In the genomic region with DNA sequence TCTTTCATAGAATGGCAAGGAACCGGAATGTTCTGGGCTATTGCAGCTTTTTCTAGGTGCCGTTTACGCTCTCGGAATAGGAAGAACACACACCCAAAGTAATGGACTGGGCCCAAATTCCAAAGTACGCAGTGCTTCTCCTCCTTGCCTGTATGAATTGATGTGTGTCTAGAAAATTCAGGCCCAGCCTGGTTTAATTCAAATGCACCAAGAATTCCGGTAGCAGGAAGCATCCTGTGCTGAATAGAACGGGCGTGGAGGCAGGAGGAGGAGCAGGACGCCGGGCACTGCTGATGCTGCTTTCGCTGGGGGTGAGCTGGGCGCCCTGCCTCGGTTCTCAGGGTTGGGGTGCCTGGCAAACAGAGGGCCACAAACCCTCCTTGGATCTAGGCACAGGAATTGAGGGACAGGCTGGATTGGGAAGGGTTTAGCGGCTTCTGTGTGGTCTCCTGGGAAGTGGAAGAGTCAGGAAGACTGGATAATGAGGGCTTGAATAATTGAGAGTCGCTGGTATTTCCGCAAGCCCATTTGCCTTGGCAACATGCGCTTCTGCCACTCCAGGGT, we compare ENCODE assay signal across 10 cellular contexts. TPM values are rescaled to one million over a fixed set of nuclear protein-coding genes. Genes with fewer than 3 reads are reported as not detected.
DNase-seq lines count a peak whose midpoint lies in the region; ATAC-seq and TF ChIP-seq lines count a peak whose summit lies in the region.
"Had no signal": no experiment of that assay in that cellular context is flagged by ENCODE, and none has a peak within 500 bp of the region (broad histone marks: within the 10 kb centered on the region; RNA-seq: fewer than 3 reads in every experiment).

No MANE protein-coding gene starts in this region.

- H3K4me3 Mint-ChIP-seq in naive thymus-derived CD4-positive, alpha-beta T cell = peak overlapping the region in 8 of 10 donors; percentile 38 to 87 (median 76)

- peaks cover 0 to 32% (median 27%) of the 10 kb centered on the region in 5 donors for H3K27me3 Mint-ChIP-seq in naive thymus-derived CD4-positive, alpha-beta T cell

- H3K9me3 Mint-ChIP-seq in naive thymus-derived CD4-positive, alpha-beta T cell = no peaks in the 10 kb centered on the region

- WGBS in adrenal gland, 4 donors = 69 to 82% (median 78%) methylated on average over 11 to 17 of the region's 17 CpGs

- H3K27ac ChIP-seq in left ventricle myocardium inferior (replicated peaks) = peak overlapping the region; percentile 98
- H3K27ac ChIP-seq in adrenal gland = peak overlapping the region; percentile 6 to 96 (median 81)
- peak overlapping the region; percentile 24 for H3K27ac ChIP-seq in naive thymus-derived CD4-positive, alpha-beta T cell (ENCODE audit: low read depth, low read length)
- H3K27ac ChIP-seq in upper lobe of right lung = peak overlapping the region; percentile 88
- no peak overlapping the region for H3K27ac ChIP-seq in foreskin keratinocyte

- TF ChIP-seq CTCF in left ventricle myocardium inferior (IDR thresholded peaks at IDR 0.05; ENCODE audit: borderline replicate concordance) (no peak), adrenal gland (IDR thresholded peaks at IDR 0.05) (no peak), upper lobe of right lung (IDR thresholded peaks at IDR 0.05) (no peak), foreskin keratinocyte (conservative IDR thresholded peaks at IDR 0.05) (no peak)

- H3K9me3 ChIP-seq in left ventricle myocardium inferior (replicated peaks) (no peaks in the 10 kb centered on the region), adrenal gland (replicated peaks in 1 of 3) (no peaks in the 10 kb centered on the region), upper lobe of right lung (no peaks in the 10 kb centered on the region)
- no peaks in the 10 kb centered on the region for H3K9me3 ChIP-seq in naive thymus-derived CD4-positive, alpha-beta T cell (ENCODE audit: control insufficient read depth in 2 of 3, low read length in 3 of 3)
- H3K9me3 ChIP-seq: SK-N-SH had no signal

- CTCF ChIA-PET in naive thymus-derived CD4-positive, alpha-beta T cell (lab: Charles Lee) = no interaction called here

- POLR2A ChIA-PET in naive thymus-derived CD4-positive, alpha-beta T cell (lab: Charles Lee) = interaction anchor here (1.4 kb wide), 1 partner anchor 32 kb away, joined by 4 read pairs; no protein-coding TSS in a partner anchor

- peaks cover 0 to 8% (median 0%) of the 10 kb centered on the region in 5 donors for H3K36me3 Mint-ChIP-seq in naive thymus-derived CD4-positive, alpha-beta T cell

- intact Hi-C loops in left ventricle myocardium inferior (cut with micrococcal nuclease) = no loop called here
- intact Hi-C loops in left ventricle myocardium superior (cut with micrococcal nuclease) = no loop called here
- intact Hi-C loops in adrenal gland (cut with DNase I) = no loop called here
- intact Hi-C loops in naive thymus-derived CD4-positive, alpha-beta T cell (cut with micrococcal nuclease) = loop anchor here in 1 of 2 donors (2.0 to 5.0 kb wide), 2 partner anchors 29 to 156 kb away; partner anchors contain the start of gene PARVG
- intact Hi-C loops in upper lobe of right lung (cut with DNase I) = no loop called here

- H3K27ac Mint-ChIP-seq in naive thymus-derived CD4-positive, alpha-beta T cell = peak overlapping the region in 4 of 9 donors; percentile 69 to 97 (median 84)

- H3K4me1 Mint-ChIP-seq in naive thymus-derived CD4-positive, alpha-beta T cell = peaks cover 22 to 61% (median 34%) of the 10 kb centered on the region in 7 donors

- H3K36me3 ChIP-seq in left ventricle myocardium inferior = no peaks in the 10 kb centered on the region
- H3K36me3 ChIP-seq in adrenal gland (replicated peaks in 1 of 2) = no peaks in the 10 kb centered on the region
- no peaks in the 10 kb centered on the region for H3K36me3 ChIP-seq in naive thymus-derived CD4-positive, alpha-beta T cell (ENCODE audit: control insufficient read depth in 2 of 3, insufficient read depth in 3 of 3, low read length in 3 of 3)
- H3K36me3 ChIP-seq in upper lobe of right lung = no peaks in the 10 kb centered on the region

- H3K4me3 ChIP-seq in left ventricle myocardium inferior (peak overlapping the region; percentile 80), adrenal gland (peak overlapping the region in 1 of 4 donors; percentile 23), upper lobe of right lung (peak overlapping the region; percentile 36)
- H3K4me3 ChIP-seq in naive thymus-derived CD4-positive, alpha-beta T cell (ENCODE audit: low read length) = no peak overlapping the region

- DNase-seq in left ventricle myocardium inferior = no peak
- no peak for DNase-seq in left ventricle myocardium superior
- DNase-seq in adrenal gland = no peak
- DNase-seq in naive thymus-derived CD4-positive, alpha-beta T cell = no peak
- no peak for DNase-seq in upper lobe of right lung
- no peak for DNase-seq in foreskin keratinocyte
- DNase-seq in activated CD4-positive, CD25-positive, alpha-beta regulatory T cell (lab: John Stamatoyannopoulos, UW) = no peak
- DNase-seq: SK-N-SH had no signal

- no peak for TF ChIP-seq POLR2A in adrenal gland (IDR thresholded peaks at IDR 0.05)

- ATAC-seq in left ventricle myocardium superior (no peak), upper lobe of right lung (no peak), foreskin keratinocyte (no peak), HG03196 (IDR thresholded peaks at IDR 0.05; ENCODE audit: unreplicated experiment) (no peak)
- ATAC-seq in naive thymus-derived CD4-positive, alpha-beta T cell = no peak

- peaks cover 89% of the 10 kb centered on the region for H3K4me1 ChIP-seq in left ventricle myocardium inferior
- peaks cover 11 to 29% of the 10 kb centered on the region in 2 donors for H3K4me1 ChIP-seq in adrenal gland (replicated peaks in 1 of 2)
- peaks cover 9 to 24% of the 10 kb centered on the region in 2 donors for H3K4me1 ChIP-seq in naive thymus-derived CD4-positive, alpha-beta T cell (ENCODE audit: control insufficient read depth in 2 of 2, insufficient read depth in 2 of 2, low read length in 2 of 2)
- peaks cover 30% of the 10 kb centered on the region for H3K4me1 ChIP-seq in upper lobe of right lung
- peaks cover 2% of the 10 kb centered on the region for H3K4me1 ChIP-seq in foreskin keratinocyte

- no peaks in the 10 kb centered on the region for H3K27me3 ChIP-seq in left ventricle myocardium inferior (ENCODE audit: low read depth)
- no peaks in the 10 kb centered on the region for H3K27me3 ChIP-seq in adrenal gland
- H3K27me3 ChIP-seq in naive thymus-derived CD4-positive, alpha-beta T cell (ENCODE audit: control insufficient read depth in 2 of 2, insufficient read depth in 2 of 2, low read length in 2 of 2) = no peaks in the 10 kb centered on the region
- H3K27me3 ChIP-seq in upper lobe of right lung = no peaks in the 10 kb centered on the region
- H3K27me3 ChIP-seq in foreskin keratinocyte = no peaks in the 10 kb centered on the region

RNA-seq across cellular contexts. Expression of gene PARVB, which starts 2.0 kb away (rescaled TPM):
- 155 TPM for total RNA-seq in left ventricle myocardium inferior
- total RNA-seq in left ventricle myocardium superior = 183 TPM
- total RNA-seq in adrenal gland = 10 to 100 TPM; 17.1 to 77.6 (median 58.5) TPM
- polyA plus RNA-seq in adrenal gland = 10 to 100 TPM; 16.9 to 42.5 (median 23.8) TPM
- 10 to 100 TPM in 2 of 5 experiments, 1 to 10 TPM in 3; 3.9 to 51.2 (median 8.1) TPM for total RNA-seq in naive thymus-derived CD4-positive, alpha-beta T cell
- under 1 TPM; 0.18 to 0.38 TPM for polyA plus RNA-seq in naive thymus-derived CD4-positive, alpha-beta T cell
- total RNA-seq in upper lobe of right lung = 49.3 TPM
- 13.9 and 16.8 TPM in 2 replicates for total RNA-seq in foreskin keratinocyte
- 13.9 and 15.1 TPM in 2 replicates for polyA plus RNA-seq in foreskin keratinocyte
- total RNA-seq: HT-29 had no signal
